7 cellular contexts compared by ENCODE assay signal in the genomic region with DNA sequence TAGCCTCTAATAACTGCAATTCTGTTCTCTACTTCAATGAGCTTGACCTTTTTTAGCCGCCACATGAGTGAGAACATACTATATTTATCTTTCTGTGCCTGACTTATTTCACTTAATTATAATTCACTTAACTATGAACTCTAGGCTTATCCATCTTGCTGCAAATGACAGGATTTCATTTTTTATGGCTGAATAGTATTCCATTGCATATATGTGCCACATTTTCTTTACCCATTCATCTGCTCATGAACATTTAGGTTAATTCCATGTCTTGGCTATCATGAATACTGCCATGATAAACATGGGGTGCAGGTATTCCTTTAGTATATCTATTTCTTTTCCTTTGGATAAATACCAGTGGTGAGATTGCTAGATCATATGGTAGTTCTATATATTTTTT.
"Had no signal": no experiment of that assay in that cellular context is flagged by ENCODE, and none has a peak within 500 bp of the region (broad histone marks: within the 10 kb centered on the region; RNA-seq: fewer than 3 reads in every experiment).

No MANE protein-coding gene starts in this region.

- H3K27ac Mint-ChIP-seq: IgD-negative memory B cell had no signal

- H3K27ac ChIP-seq: HL-60 had no signal

- DNase-seq: IMR-90, KBM-7, KG1 had no signal

- FAIRE-seq: HepG2, HTR-8/SVneo had no signal

- H3K4me3 Mint-ChIP-seq: IgD-negative memory B cell had no signal

- ATAC-seq: HepG2 had no signal
